Comparison of ENCODE assay signal across 9 cellular contexts in genomic region chr17:17401271-17401781, GRCh38.
A peak's percentile ranks its signal among the peaks of the same experiment; 100 is the strongest.
DNase-seq lines count a peak whose midpoint lies in the region; ATAC-seq and TF ChIP-seq lines count a peak whose summit lies in the region.
"Had no signal": no experiment of that assay in that cellular context is flagged by ENCODE, and none has a peak within 500 bp of the region (broad histone marks: within the 10 kb centered on the region; RNA-seq: fewer than 3 reads in every experiment).

No MANE protein-coding gene starts in this region.

- no peak for TF ChIP-seq POLR2A in uterus (IDR thresholded peaks at IDR 0.05)

- DNase-seq in BE2C = peak; percentile 28
- DNase-seq in GM23248 = peak; percentile 71
- DNase-seq in SK-MEL-5 (ENCODE audit: low read depth, low spot score) = peak; percentile 70
- peak; percentile 71 for DNase-seq in kidney tubule cell (ENCODE audit: low spot score)
- DNase-seq in uterus = no peak
- DNase-seq in islet precursor cell = no peak
- DNase-seq in NCI-H774 (lab: John Stamatoyannopoulos, UW) = no peak

- ATAC-seq in GM19324 (IDR thresholded peaks at IDR 0.05; ENCODE audit: low FRiP score, unreplicated experiment) = no peak
- ATAC-seq: activated T-helper 17 cell treated with anti-CD3 and anti-CD28 coated beads, Interleukin-2, amount 50 U/mL, for 72 hours had no signal

- H3K9ac ChIP-seq in GM23248 = no peak overlapping the region

- H3K27ac ChIP-seq in GM23248 = no peak overlapping the region
- no peak overlapping the region for H3K27ac ChIP-seq in uterus

- WGBS in GM23248 (ENCODE audit: low coverage in 1 of 2, low lambda C conversion rate in 2 of 2, missing lambda C conversion rate in 2 of 2), 2 experiments = 69 to 71% methylated on average over 10 to 12 of the region's 12 CpGs

- no peaks in the 10 kb centered on the region for H3K4me1 ChIP-seq in BE2C
- peaks cover 29% of the 10 kb centered on the region for H3K4me1 ChIP-seq in GM23248 (ENCODE audit: insufficient read depth)
- no peaks in the 10 kb centered on the region for H3K4me1 ChIP-seq in uterus

- no peaks in the 10 kb centered on the region for H3K27me3 ChIP-seq in BE2C
- H3K27me3 ChIP-seq in GM23248 (replicated peaks; ENCODE audit: insufficient read depth) = no peaks in the 10 kb centered on the region
- no peaks in the 10 kb centered on the region for H3K27me3 ChIP-seq in uterus

- in situ Hi-C loops in GM23248 (cut with MboI) (no loop called here), SK-MEL-5 (cut with HindIII; ENCODE audit: low pct_unique_long_range_greater_than_20kb, low sequenced_read_pairs) (no loop called here)

- no peaks in the 10 kb centered on the region for H3K9me2 ChIP-seq in GM23248 (ENCODE audit: insufficient read depth)

- H3F3A ChIP-seq in GM23248 (ENCODE audit: insufficient read depth) = peaks cover 9% of the 10 kb centered on the region

- no peak overlapping the region for H3K4me3 ChIP-seq in BE2C (ENCODE audit: low read depth, low read length)
- no peak overlapping the region for H3K4me3 ChIP-seq in GM23248
- no peak overlapping the region for H3K4me3 ChIP-seq in uterus

- H3K36me3 ChIP-seq in BE2C (no peaks in the 10 kb centered on the region), GM23248 (ENCODE audit: low read depth) (no peaks in the 10 kb centered on the region), uterus (no peaks in the 10 kb centered on the region)

- H3K9me3 ChIP-seq in BE2C = no peaks in the 10 kb centered on the region
- no peaks in the 10 kb centered on the region for H3K9me3 ChIP-seq in GM23248 (ENCODE audit: low read depth)
- no peaks in the 10 kb centered on the region for H3K9me3 ChIP-seq in uterus

- H2AFZ ChIP-seq in GM23248 = no peak overlapping the region

- intact Hi-C loops in uterus (cut with DNase I; ENCODE audit: low total_unique reads) = no loop called here

- H4K20me1 ChIP-seq in GM23248 (ENCODE audit: insufficient read depth) = no peaks in the 10 kb centered on the region

- TF ChIP-seq CTCF in BE2C (IDR thresholded peaks at IDR 0.05; ENCODE audit: low read depth, low read length) = peak; percentile 19; the same call in 1 of the 2 replicates
- TF ChIP-seq CTCF in uterus (IDR thresholded peaks at IDR 0.05) = no peak

- H3K79me2 ChIP-seq in GM23248 (ENCODE audit: insufficient read depth) = no peaks in the 10 kb centered on the region

- H3K4me2 ChIP-seq in GM23248 (ENCODE audit: unreplicated experiment) = no peak overlapping the region

Comparison
In these comparisons a context has a peak if more than half of its experiments do, and no peak if none do; other contexts are left out.
1. DNase-seq: peak in BE2C (single experiment), GM23248 (single experiment), SK-MEL-5 (single experiment) and kidney tubule cell (single experiment); none in uterus (0 of 2), islet precursor cell (single experiment) and NCI-H774 (single experiment).